Comparison of ENCODE assay signal across 9 cellular contexts in genomic region chr1:92877792-92878191, GRCh38. TPM values are rescaled to one million over a fixed set of nuclear protein-coding genes. Genes with fewer than 3 reads are reported as not detected.
DNase-seq lines count a peak whose midpoint lies in the region; ATAC-seq and TF ChIP-seq lines count a peak whose summit lies in the region.
"Had no signal": no experiment of that assay in that cellular context is flagged by ENCODE, and none has a peak within 500 bp of the region (broad histone marks: within the 10 kb centered on the region; RNA-seq: fewer than 3 reads in every experiment).

No MANE protein-coding gene starts in this region.

- CTCF ChIA-PET in IMR-90 (lab: Yijun Ruan, JAX) = interaction anchor here (0.6 to 1.7 kb wide), 3 partner anchors 10 to 231 kb away, joined by 4 to 7 read pairs (median 6); partner anchors contain the start of gene DIPK1A
- CTCF ChIA-PET in activated CD8-positive, alpha-beta T cell treated with anti-CD3 and anti-CD28 coated beads, Interleukin-2, amount 10 ng/mL, durations not matched to agents 7 days and 5 days (lab: Charles Lee) = interaction anchor here (1.2 to 5.4 kb wide), 9 partner anchors 10 to 143 kb away, joined by 3 to 44 read pairs (median 7); partner anchors contain the start of genes DIPK1A and RPL5

- in situ Hi-C loops in IMR-90 (cut with MboI; ENCODE audit: low sequenced_read_pairs) = no loop called here

- H3K4me1 Mint-ChIP-seq in activated CD8-positive, alpha-beta T cell treated with anti-CD3 and anti-CD28 coated beads, Interleukin-2, amount 10 ng/mL, durations not matched to agents 7 days and 5 days (ENCODE audit: low read depth) = peaks cover 32% of the 10 kb centered on the region
- H3K4me1 Mint-ChIP-seq in natural killer cell treated with Interleukin-12 subunit alpha and Interleukin-12 subunit beta and Interleukin-15 and Interleukin-18, amount 100 ng/mL, for 72 hours (ENCODE audit: low read depth in 2 of 2) = peaks cover 21 to 27% of the 10 kb centered on the region in 2 donors

- H4K8ac ChIP-seq in IMR-90 (ENCODE audit: low read depth in 2 of 2, low read length in 2 of 2) = no peak overlapping the region

- H3K27me3 ChIP-seq in IMR-90 (ENCODE audit: control insufficient read depth, insufficient read depth, low read length) = no peaks in the 10 kb centered on the region
- H3K27me3 ChIP-seq in right cardiac atrium (ENCODE audit: control insufficient read depth, insufficient read depth) = no peaks in the 10 kb centered on the region

- H3K27ac ChIP-seq in IMR-90 (ENCODE audit: insufficient read depth, low read length) = no peak overlapping the region
- no peak overlapping the region for H3K27ac ChIP-seq in right cardiac atrium (ENCODE audit: low read length)

- H3K9me3 ChIP-seq in IMR-90 (ENCODE audit: control insufficient read depth, insufficient read depth, low read length) (peaks cover 1% of the 10 kb centered on the region), right cardiac atrium (ENCODE audit: control insufficient read depth, low read length) (no peaks in the 10 kb centered on the region)

- no peak overlapping the region for H2BK15ac ChIP-seq in IMR-90 (ENCODE audit: low read depth, low read length)

- no peak for TF ChIP-seq RAD21 in IMR-90 (IDR thresholded peaks at IDR 0.05; ENCODE audit: low read length)

- ATAC-seq in IMR-90 (ENCODE audit: low read depth) (no peak), right cardiac atrium (no peak), Right ventricle myocardium superior (ENCODE audit: poor library complexity) (no peak)
- ATAC-seq in activated CD8-positive, alpha-beta T cell treated with anti-CD3 and anti-CD28 coated beads, Interleukin-2, amount 10 ng/mL, durations not matched to agents 7 days and 5 days = peak; percentile 50
- peak; percentile 73 to 80 for ATAC-seq in natural killer cell treated with Interleukin-12 subunit alpha and Interleukin-12 subunit beta and Interleukin-15 and Interleukin-18, amount 100 ng/mL, for 72 hours

- WGBS in IMR-90 (ENCODE audit: extremely low coverage in 2 of 2, insufficient read length in 1 of 2), 2 experiments = no CpG with 5 or more reads among the region's 4 CpGs
- WGBS in right cardiac atrium = 69% methylated on average over 4 of the region's 4 CpGs

- BruUV-seq in IMR-90 (replicated peaks; lab: Mats Ljungman, UMichigan) = no TSS peak

- POLR2A ChIA-PET in IMR-90 (lab: Charles Lee; ENCODE audit: unreplicated experiment) = interaction anchor here (0.6 kb wide), 1 partner anchor 83 kb away, joined by 3 read pairs; no protein-coding TSS in a partner anchor
- POLR2A ChIA-PET in activated CD8-positive, alpha-beta T cell treated with anti-CD3 and anti-CD28 coated beads, Interleukin-2, amount 10 ng/mL, durations not matched to agents 7 days and 5 days (lab: Charles Lee) = no interaction called here

- no peaks in the 10 kb centered on the region for H3K9me1 ChIP-seq in IMR-90 (ENCODE audit: insufficient read depth, low read length)

- intact Hi-C loops in IMR-90 (cut with micrococcal nuclease) = loop anchor here (5.0 kb wide), 1 partner anchor 65 kb away; no protein-coding TSS in a partner anchor
- intact Hi-C loops in right cardiac atrium (cut with DNase I) = no loop called here
- intact Hi-C loops in Right ventricle myocardium superior (cut with DNase I) = no loop called here

- H3K4ac ChIP-seq in IMR-90 (ENCODE audit: low read depth, low read length) = no peak overlapping the region

- H2AK5ac ChIP-seq in IMR-90 (ENCODE audit: low read depth, low read length) = no peak overlapping the region

- H2BK5ac ChIP-seq in IMR-90 (ENCODE audit: low read depth, low read length, poor library complexity, severe bottlenecking) = no peak overlapping the region

- peak overlapping the region; percentile 13 for H3K4me3 Mint-ChIP-seq in activated CD8-positive, alpha-beta T cell treated with anti-CD3 and anti-CD28 coated beads, Interleukin-2, amount 10 ng/mL, durations not matched to agents 7 days and 5 days
- H3K4me3 Mint-ChIP-seq in natural killer cell treated with Interleukin-12 subunit alpha and Interleukin-12 subunit beta and Interleukin-15 and Interleukin-18, amount 100 ng/mL, for 72 hours = peak overlapping the region; percentile 66

- no peak for TF ChIP-seq POLR2A in IMR-90 (IDR thresholded peaks at IDR 0.05; ENCODE audit: low read depth, low read length)

- peak overlapping the region; percentile 31; the same call in 1 of the 2 replicates for H3K4me2 ChIP-seq in IMR-90 (ENCODE audit: low read depth, low read length)

- H3K36me3 ChIP-seq in IMR-90 (ENCODE audit: control insufficient read depth, insufficient read depth, low read length) = peaks cover 2% of the 10 kb centered on the region; the same call in 1 of the 2 replicates

- H4K91ac ChIP-seq in IMR-90 (ENCODE audit: insufficient read depth, low read depth, low read length) = no peak overlapping the region

- TF ChIP-seq CTCF in IMR-90 (conservative IDR thresholded peaks at IDR 0.05; ENCODE audit: low read depth, low read length) = no peak

- no peak overlapping the region for H4K5ac ChIP-seq in IMR-90 (ENCODE audit: low read depth, low read length)

- H3K56ac ChIP-seq in IMR-90 (ENCODE audit: extremely low read depth, insufficient read depth, low read length) = no peak overlapping the region

- H3K36me3 Mint-ChIP-seq in activated CD8-positive, alpha-beta T cell treated with anti-CD3 and anti-CD28 coated beads, Interleukin-2, amount 10 ng/mL, durations not matched to agents 7 days and 5 days (ENCODE audit: low read depth) = peaks cover 18% of the 10 kb centered on the region
- H3K36me3 Mint-ChIP-seq in natural killer cell treated with Interleukin-12 subunit alpha and Interleukin-12 subunit beta and Interleukin-15 and Interleukin-18, amount 100 ng/mL, for 72 hours = no peaks in the 10 kb centered on the region

- H2BK120ac ChIP-seq in IMR-90 (ENCODE audit: low read depth, low read length) = no peak overlapping the region

- H2AFZ ChIP-seq in IMR-90 (replicated peaks; ENCODE audit: low read length, poor library complexity) = no peak overlapping the region

- no peaks in the 10 kb centered on the region for H3K9me3 Mint-ChIP-seq in activated CD8-positive, alpha-beta T cell treated with anti-CD3 and anti-CD28 coated beads, Interleukin-2, amount 10 ng/mL, durations not matched to agents 7 days and 5 days (ENCODE audit: insufficient read depth)
- H3K9me3 Mint-ChIP-seq in natural killer cell treated with Interleukin-12 subunit alpha and Interleukin-12 subunit beta and Interleukin-15 and Interleukin-18, amount 100 ng/mL, for 72 hours = no peaks in the 10 kb centered on the region
- H3K9me3 Mint-ChIP-seq: IgD-negative memory B cell had no signal

- DNase-seq in NCI-H1694 treated with DMSO at 0.1 percent for 48 hours (lab: John Stamatoyannopoulos, UW) = peak; percentile 53
- no peak for DNase-seq in NCI-H1694 (lab: John Stamatoyannopoulos, UW)
- peak; percentile 46 for DNase-seq in IMR-90
- no peak for DNase-seq in activated CD8-positive, alpha-beta T cell treated with anti-CD3 and anti-CD28 coated beads, Interleukin-2, amount 10 ng/mL, durations not matched to agents 7 days and 5 days
- DNase-seq in natural killer cell treated with Interleukin-12 subunit alpha and Interleukin-12 subunit beta and Interleukin-15 and Interleukin-18, amount 100 ng/mL, for 72 hours (ENCODE audit: low spot score) = no peak
- DNase-seq in SKM-1 (lab: John Stamatoyannopoulos, UW; ENCODE audit: unreplicated experiment) = no peak
- no peak for DNase-seq in right cardiac atrium
- no peak for DNase-seq in Right ventricle myocardium superior

- peaks cover 0 to 1% of the 10 kb centered on the region in 2 experiments; a peak in 1 of 4 replicates for H3K79me1 ChIP-seq in IMR-90 (ENCODE audit: low read depth in 1 of 2, low read length in 2 of 2)

- no peaks in the 10 kb centered on the region for H3K27me3 Mint-ChIP-seq in activated CD8-positive, alpha-beta T cell treated with anti-CD3 and anti-CD28 coated beads, Interleukin-2, amount 10 ng/mL, durations not matched to agents 7 days and 5 days (ENCODE audit: low read depth)
- H3K27me3 Mint-ChIP-seq in natural killer cell treated with Interleukin-12 subunit alpha and Interleukin-12 subunit beta and Interleukin-15 and Interleukin-18, amount 100 ng/mL, for 72 hours = no peaks in the 10 kb centered on the region
- H3K27me3 Mint-ChIP-seq: IgD-negative memory B cell had no signal

- H3K4me1 ChIP-seq in IMR-90 (ENCODE audit: control insufficient read depth, insufficient read depth, low read length) (no peaks in the 10 kb centered on the region), right cardiac atrium (ENCODE audit: control insufficient read depth, insufficient read depth, low read length) (no peaks in the 10 kb centered on the region)

- H3K4me3 ChIP-seq in IMR-90 (ENCODE audit: insufficient read depth, low read depth, low read length) (no peak overlapping the region), right cardiac atrium (ENCODE audit: low read length) (no peak overlapping the region)

- H4K20me1 ChIP-seq in IMR-90 (ENCODE audit: insufficient read depth, low read length) = no peaks in the 10 kb centered on the region

- H2AK9ac ChIP-seq in IMR-90 (replicated peaks; ENCODE audit: low read depth, low read length, poor library complexity) = no peak overlapping the region

- dilution Hi-C loops in IMR-90 (cut with HindIII; ENCODE audit: low sequenced_read_pairs, unreplicated experiment) = no loop called here

- H3K18ac ChIP-seq in IMR-90 (ENCODE audit: low read depth, low read length) = no peak overlapping the region

- H2BK20ac ChIP-seq in IMR-90 (ENCODE audit: low read depth, low read length) = no peak overlapping the region

- H3K14ac ChIP-seq in IMR-90 (replicated peaks; ENCODE audit: low read depth, low read length) = no peak overlapping the region; the same call in 1 of the 2 replicates

- H3K9ac ChIP-seq in IMR-90 (ENCODE audit: low read depth, low read length) = no peak overlapping the region

- H3K23ac ChIP-seq in IMR-90 (ENCODE audit: low read depth, low read length) = no peak overlapping the region

- H3K27ac Mint-ChIP-seq in activated CD8-positive, alpha-beta T cell treated with anti-CD3 and anti-CD28 coated beads, Interleukin-2, amount 10 ng/mL, durations not matched to agents 7 days and 5 days = peak overlapping the region; percentile 57
- peak overlapping the region; percentile 71 to 93 for H3K27ac Mint-ChIP-seq in natural killer cell treated with Interleukin-12 subunit alpha and Interleukin-12 subunit beta and Interleukin-15 and Interleukin-18, amount 100 ng/mL, for 72 hours

TF ChIP-seq in IMR-90, 13 proteins besides CTCF, POLR2A, EP300 and RAD21 (continues in another document):
- no peak for TF ChIP-seq CEBPB (IDR thresholded peaks at IDR 0.05; ENCODE audit: low read depth, low read length)

RNA-seq across cellular contexts. Expression of gene RPL5, which starts 46.0 kb away (rescaled TPM):
- total RNA-seq in IMR-90 (2012; rRNA removed) = 1,679 and 1,907 TPM in 2 replicates
- polyA plus RNA-seq in IMR-90 (2012; rRNA removed) = 1,239 and 1,406 TPM in 2 replicates
- 609 and 629 TPM in 2 replicates for polyA plus RNA-seq in IMR-90 (2012; cell fraction: cytosol; rRNA removed)
- polyA plus RNA-seq in IMR-90 (2012; cell fraction: nucleus; rRNA removed; ENCODE audit: low replicate concordance) = 99.4 and 681 TPM in 2 replicates
- 100 to 1,000 TPM; 816 to 821 TPM for total RNA-seq in activated CD8-positive, alpha-beta T cell treated with anti-CD3 and anti-CD28 coated beads, Interleukin-2, amount 10 ng/mL, durations not matched to agents 7 days and 5 days
- total RNA-seq in natural killer cell treated with Interleukin-12 subunit alpha and Interleukin-12 subunit beta and Interleukin-15 and Interleukin-18, amount 100 ng/mL, for 72 hours = 100 to 1,000 TPM; 647 to 909 TPM
- 100 to 1,000 TPM; 670 to 740 (median 678) TPM for total RNA-seq in right cardiac atrium
- 1,138 TPM for polyA plus RNA-seq in right cardiac atrium
- 543 TPM for total RNA-seq in Right ventricle myocardium superior

Comparison
In these comparisons a context has a peak if more than half of its experiments do, and no peak if none do; other contexts are left out.
1. DNase-seq: peak in NCI-H1694 treated with DMSO at 0.1 percent for 48 hours (single experiment) and IMR-90 (single experiment); none in NCI-H1694 (single experiment), activated CD8-positive, alpha-beta T cell treated with anti-CD3 and anti-CD28 coated beads, Interleukin-2, amount 10 ng/mL, durations not matched to agents 7 days and 5 days (single experiment), natural killer cell treated with Interleukin-12 subunit alpha and Interleukin-12 subunit beta and Interleukin-15 and Interleukin-18, amount 100 ng/mL, for 72 hours (single experiment), SKM-1 (single experiment), right cardiac atrium (0 of 3) and Right ventricle myocardium superior (single experiment).
2. ATAC-seq: peak in activated CD8-positive, alpha-beta T cell treated with anti-CD3 and anti-CD28 coated beads, Interleukin-2, amount 10 ng/mL, durations not matched to agents 7 days and 5 days (single experiment) and natural killer cell treated with Interleukin-12 subunit alpha and Interleukin-12 subunit beta and Interleukin-15 and Interleukin-18, amount 100 ng/mL, for 72 hours (2 of 2); none in IMR-90 (single experiment), right cardiac atrium (0 of 2) and Right ventricle myocardium superior (single experiment).